ENCODE assay signal across 1 cellular context in the genomic region with DNA sequence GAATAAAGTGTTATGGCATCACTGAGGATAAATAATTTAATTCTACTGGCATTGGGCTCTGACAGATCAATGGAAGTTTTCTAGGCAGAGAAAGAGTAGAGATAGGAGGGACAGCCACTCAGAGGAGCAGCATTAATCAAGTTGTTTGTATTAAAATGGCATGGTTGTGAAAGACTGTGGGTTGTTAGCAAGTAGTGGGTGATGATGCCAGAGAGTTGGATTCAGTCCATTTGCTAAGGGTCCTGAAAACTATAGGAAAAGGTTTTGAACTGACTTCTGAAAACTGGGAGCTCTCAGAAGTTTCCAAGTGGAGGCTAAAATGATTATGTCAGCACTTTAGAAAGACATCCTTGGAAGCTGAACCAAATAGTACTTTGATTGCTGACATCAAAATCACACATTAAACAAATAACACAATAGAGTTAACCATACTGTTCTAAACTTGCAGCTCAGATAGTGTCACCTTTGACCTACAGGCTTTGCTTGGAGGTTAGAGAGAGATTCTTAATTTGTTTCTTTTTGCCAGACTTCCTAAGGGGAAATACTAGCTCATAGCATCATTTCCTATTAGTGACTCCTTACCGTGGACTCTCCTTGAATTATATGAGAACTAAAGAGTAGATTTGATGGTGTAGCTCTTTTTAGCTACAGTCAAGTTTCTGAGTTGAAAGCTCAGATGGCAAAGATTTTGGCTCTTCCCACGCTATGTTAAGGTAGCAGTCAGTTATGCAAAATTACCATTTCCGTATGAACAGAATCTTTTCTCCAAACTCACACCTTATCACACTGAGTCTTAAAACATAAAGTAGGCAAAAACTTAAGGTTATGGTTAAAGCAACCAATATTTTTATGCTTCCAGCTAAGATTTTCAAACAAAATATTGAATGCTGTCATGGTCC.
TF ChIP-seq lines count a peak whose summit lies in the region.

No MANE protein-coding gene starts in this region.

TF ChIP-seq in K562, 482 proteins besides CTCF, POLR2A, EP300 and RAD21 (continued from another document):
- TF ChIP-seq, protein P1, sequence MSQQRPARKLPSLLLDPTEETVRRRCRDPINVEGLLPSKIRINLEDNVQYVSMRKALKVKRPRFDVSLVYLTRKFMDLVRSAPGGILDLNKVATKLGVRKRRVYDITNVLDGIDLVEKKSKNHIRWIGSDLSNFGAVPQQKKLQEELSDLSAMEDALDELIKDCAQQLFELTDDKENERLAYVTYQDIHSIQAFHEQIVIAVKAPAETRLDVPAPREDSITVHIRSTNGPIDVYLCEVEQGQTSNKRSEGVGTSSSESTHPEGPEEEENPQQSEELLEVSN (IDR thresholded peaks at IDR 0.05; ENCODE audit: borderline replicate concordance in 1 of 2, extremely low read depth in 1 of 2, insufficient read depth in 1 of 2, insufficient read length in 1 of 2, low read depth in 1 of 2, low read length in 1 of 2, poor library complexity in 1 of 2, severe bottlenecking in 1 of 2): no peak
- TF ChIP-seq, protein P2, sequence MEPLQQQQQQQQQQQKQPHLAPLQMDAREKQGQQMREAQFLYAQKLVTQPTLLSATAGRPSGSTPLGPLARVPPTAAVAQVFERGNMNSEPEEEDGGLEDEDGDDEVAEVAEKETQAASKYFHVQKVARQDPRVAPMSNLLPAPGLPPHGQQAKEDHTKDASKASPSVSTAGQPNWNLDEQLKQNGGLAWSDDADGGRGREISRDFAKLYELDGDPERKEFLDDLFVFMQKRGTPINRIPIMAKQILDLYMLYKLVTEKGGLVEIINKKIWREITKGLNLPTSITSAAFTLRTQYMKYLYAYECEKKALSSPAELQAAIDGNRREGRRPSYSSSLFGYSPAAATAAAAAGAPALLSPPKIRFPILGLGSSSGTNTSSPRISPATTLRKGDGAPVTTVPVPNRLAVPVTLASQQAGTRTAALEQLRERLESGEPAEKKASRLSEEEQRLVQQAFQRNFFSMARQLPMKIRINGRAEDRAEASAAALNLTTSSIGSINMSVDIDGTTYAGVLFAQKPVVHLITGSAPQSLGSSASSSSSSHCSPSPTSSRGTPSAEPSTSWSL (CRISPR knock-in tag; IDR thresholded peaks at IDR 0.05; ENCODE audit: borderline replicate concordance): no peak
- TF ChIP-seq MEF2D (tag; conservative IDR thresholded peaks at IDR 0.05; ENCODE audit: low read depth) (no peak), ZNF316 (IDR thresholded peaks at IDR 0.05) (peak; percentile 87), ZBED1 (IDR thresholded peaks at IDR 0.05) (no peak), EP400 (IDR thresholded peaks at IDR 0.05) (no peak), MYNN (IDR thresholded peaks at IDR 0.05) (no peak), MYNN (CRISPR knock-in tag; IDR thresholded peaks at IDR 0.05) (no peak), HNRNPLL (IDR thresholded peaks at IDR 0.05; ENCODE audit: low read depth, low read length, poor library complexity, severe bottlenecking) (no peak), POLR2AphosphoS2 (IDR thresholded peaks at IDR 0.05; ENCODE audit: low read length) (no peak), MAFG (tag; conservative IDR thresholded peaks at IDR 0.05) (peak; percentile 75), ZNF79 (CRISPR knock-in tag; IDR thresholded peaks at IDR 0.05; ENCODE audit: low read depth) (no peak), ZBTB17 (CRISPR knock-in tag; IDR thresholded peaks at IDR 0.05) (no peak)
- TF ChIP-seq, protein P3, sequence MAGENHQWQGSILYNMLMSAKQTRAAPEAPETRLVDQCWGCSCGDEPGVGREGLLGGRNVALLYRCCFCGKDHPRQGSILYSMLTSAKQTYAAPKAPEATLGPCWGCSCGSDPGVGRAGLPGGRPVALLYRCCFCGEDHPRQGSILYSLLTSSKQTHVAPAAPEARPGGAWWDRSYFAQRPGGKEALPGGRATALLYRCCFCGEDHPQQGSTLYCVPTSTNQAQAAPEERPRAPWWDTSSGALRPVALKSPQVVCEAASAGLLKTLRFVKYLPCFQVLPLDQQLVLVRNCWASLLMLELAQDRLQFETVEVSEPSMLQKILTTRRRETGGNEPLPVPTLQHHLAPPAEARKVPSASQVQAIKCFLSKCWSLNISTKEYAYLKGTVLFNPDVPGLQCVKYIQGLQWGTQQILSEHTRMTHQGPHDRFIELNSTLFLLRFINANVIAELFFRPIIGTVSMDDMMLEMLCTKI (IDR thresholded peaks at IDR 0.05; ENCODE audit: partially characterized antibody): no peak
- TF ChIP-seq, protein P4, sequence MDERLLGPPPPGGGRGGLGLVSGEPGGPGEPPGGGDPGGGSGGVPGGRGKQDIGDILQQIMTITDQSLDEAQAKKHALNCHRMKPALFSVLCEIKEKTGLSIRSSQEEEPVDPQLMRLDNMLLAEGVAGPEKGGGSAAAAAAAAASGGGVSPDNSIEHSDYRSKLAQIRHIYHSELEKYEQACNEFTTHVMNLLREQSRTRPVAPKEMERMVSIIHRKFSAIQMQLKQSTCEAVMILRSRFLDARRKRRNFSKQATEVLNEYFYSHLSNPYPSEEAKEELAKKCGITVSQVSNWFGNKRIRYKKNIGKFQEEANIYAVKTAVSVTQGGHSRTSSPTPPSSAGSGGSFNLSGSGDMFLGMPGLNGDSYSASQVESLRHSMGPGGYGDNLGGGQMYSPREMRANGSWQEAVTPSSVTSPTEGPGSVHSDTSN (CRISPR knock-in tag; IDR thresholded peaks at IDR 0.05; ENCODE audit: low read depth): no peak
- TF ChIP-seq, protein P4 (tag; conservative IDR thresholded peaks at IDR 0.05; ENCODE audit: low read depth): no peak
- TF ChIP-seq, protein P5, sequence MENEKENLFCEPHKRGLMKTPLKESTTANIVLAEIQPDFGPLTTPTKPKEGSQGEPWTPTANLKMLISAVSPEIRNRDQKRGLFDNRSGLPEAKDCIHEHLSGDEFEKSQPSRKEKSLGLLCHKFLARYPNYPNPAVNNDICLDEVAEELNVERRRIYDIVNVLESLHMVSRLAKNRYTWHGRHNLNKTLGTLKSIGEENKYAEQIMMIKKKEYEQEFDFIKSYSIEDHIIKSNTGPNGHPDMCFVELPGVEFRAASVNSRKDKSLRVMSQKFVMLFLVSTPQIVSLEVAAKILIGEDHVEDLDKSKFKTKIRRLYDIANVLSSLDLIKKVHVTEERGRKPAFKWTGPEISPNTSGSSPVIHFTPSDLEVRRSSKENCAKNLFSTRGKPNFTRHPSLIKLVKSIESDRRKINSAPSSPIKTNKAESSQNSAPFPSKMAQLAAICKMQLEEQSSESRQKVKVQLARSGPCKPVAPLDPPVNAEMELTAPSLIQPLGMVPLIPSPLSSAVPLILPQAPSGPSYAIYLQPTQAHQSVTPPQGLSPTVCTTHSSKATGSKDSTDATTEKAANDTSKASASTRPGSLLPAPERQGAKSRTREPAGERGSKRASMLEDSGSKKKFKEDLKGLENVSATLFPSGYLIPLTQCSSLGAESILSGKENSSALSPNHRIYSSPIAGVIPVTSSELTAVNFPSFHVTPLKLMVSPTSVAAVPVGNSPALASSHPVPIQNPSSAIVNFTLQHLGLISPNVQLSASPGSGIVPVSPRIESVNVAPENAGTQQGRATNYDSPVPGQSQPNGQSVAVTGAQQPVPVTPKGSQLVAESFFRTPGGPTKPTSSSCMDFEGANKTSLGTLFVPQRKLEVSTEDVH (IDR thresholded peaks at IDR 0.05; ENCODE audit: low read depth, partially characterized antibody): no peak
